In genomic region chr10:96122824-96123223, GRCh38 we compare ENCODE assay signal across 14 cellular contexts. TPM values are rescaled to one million over a fixed set of nuclear protein-coding genes. Genes with fewer than 3 reads are reported as not detected.
DNase-seq lines count a peak whose midpoint lies in the region; ATAC-seq, FAIRE-seq and TF ChIP-seq lines count a peak whose summit lies in the region.
"Had no signal": no experiment of that assay in that cellular context is flagged by ENCODE, and none has a peak within 500 bp of the region (broad histone marks: within the 10 kb centered on the region; RNA-seq: fewer than 3 reads in every experiment).

No MANE protein-coding gene starts in this region.

- H3K27ac Mint-ChIP-seq in Caco-2 (ENCODE audit: unreplicated experiment), result no peak overlapping the region
- H3K27ac Mint-ChIP-seq: CD14-positive monocyte; CD8-positive, alpha-beta T cell had no signal

- no peaks in the 10 kb centered on the region for H4K20me1 ChIP-seq in K562 (replicated peaks; ENCODE audit: control insufficient read depth, insufficient read depth, low read length)

- ATAC-seq in K562, result no peak
- no peak for ATAC-seq in pancreas
- no peak for ATAC-seq in GM19397 (IDR thresholded peaks at IDR 0.05; ENCODE audit: unreplicated experiment)
- ATAC-seq: CD8-positive, alpha-beta T cell had no signal

- no peak for DNase-seq in K562 (ENCODE audit: extremely low read depth in 1 of 4, low spot score in 3 of 4)
- no peak for DNase-seq in pancreas
- DNase-seq in Caco-2, result no peak
- DNase-seq in GM13976 (ENCODE audit: low spot score), result no peak
- DNase-seq: CD8-positive, alpha-beta T cell; COR-L47; HCEC 1CT; KBM-7 had no signal

- H3K4me2 ChIP-seq in K562 (ENCODE audit: insufficient read depth, low read length), result no peak overlapping the region

- in situ Hi-C loops in K562 (cut with MboI) (no loop called here), GM13976 (cut with MboI; ENCODE audit: low sequenced_read_pairs, unreplicated experiment) (no loop called here)

- no peaks in the 10 kb centered on the region for H3K36me3 Mint-ChIP-seq in Caco-2 (ENCODE audit: insufficient read depth, unreplicated experiment)
- H3K36me3 Mint-ChIP-seq: CD14-positive monocyte; CD8-positive, alpha-beta T cell had no signal

- H3K79me2 ChIP-seq in K562 (ENCODE audit: control insufficient read depth, insufficient read depth, low read length), result no peaks in the 10 kb centered on the region

- intact Hi-C loops in K562 (cut with micrococcal nuclease) (no loop called here), pancreas (cut with DNase I) (no loop called here), Caco-2 (cut with micrococcal nuclease; ENCODE audit: unreplicated experiment) (no loop called here)

- H3K9ac ChIP-seq in K562 (ENCODE audit: insufficient read depth in 1 of 2, low read depth in 2 of 2, low read length in 2 of 2), result no peak overlapping the region

- H3K4me1 ChIP-seq in HEK293 (ENCODE audit: control insufficient read depth, insufficient read depth, low read length) (no peaks in the 10 kb centered on the region), K562 (replicated peaks in 1 of 2; ENCODE audit: control insufficient read depth in 2 of 2, insufficient read depth in 2 of 2, low read length in 2 of 2) (peaks cover 8 to 25% of the 10 kb centered on the region in 2 experiments; a peak in 3 of 5 replicates), pancreas (peaks cover 0 to 3% (median 0%) of the 10 kb centered on the region in 3 donors), Caco-2 (peaks cover 20% of the 10 kb centered on the region)

- H3K9me3 ChIP-seq in HEK293 (ENCODE audit: control insufficient read depth, insufficient read depth, low read depth, low read length) (no peaks in the 10 kb centered on the region), K562 (replicated peaks; ENCODE audit: control insufficient read depth, insufficient read depth, low read depth, low read length) (no peaks in the 10 kb centered on the region), pancreas (no peaks in the 10 kb centered on the region), Caco-2 (no peaks in the 10 kb centered on the region)

- peak overlapping the region; percentile 91; the same call in 1 of the 2 replicates for H2AFZ ChIP-seq in K562 (ENCODE audit: low read depth, low read length)

- no peak overlapping the region for H3K27ac ChIP-seq in HEK293 (ENCODE audit: extremely low read depth, low read depth, low read length)
- peak overlapping the region; percentile 91; the same call in 2 of the 3 replicates for H3K27ac ChIP-seq in K562 (ENCODE audit: extremely low read depth, low read depth, low read length)
- no peak overlapping the region for H3K27ac ChIP-seq in pancreas

- H3K4me3 Mint-ChIP-seq in Caco-2 (ENCODE audit: unreplicated experiment), result no peak overlapping the region
- H3K4me3 Mint-ChIP-seq: CD8-positive, alpha-beta T cell had no signal

- H3K36me3 ChIP-seq in HEK293 (ENCODE audit: control insufficient read depth in 2 of 2, insufficient read depth in 1 of 2, low read length in 2 of 2) (no peaks in the 10 kb centered on the region), K562 (ENCODE audit: control insufficient read depth, insufficient read depth, low read length) (no peaks in the 10 kb centered on the region), pancreas (no peaks in the 10 kb centered on the region), Caco-2 (ENCODE audit: control insufficient read depth, insufficient read depth, low read length) (no peaks in the 10 kb centered on the region)

- FAIRE-seq in A204.1 (lab: Jason Lieb, UNC), result peak; percentile 32
- FAIRE-seq in K562 (lab: Jason Lieb, UNC), result no peak
- FAIRE-seq in pancreas (lab: Jason Lieb, UNC), result peak; percentile 20
- FAIRE-seq: GM19239, H1 had no signal

- CTCF ChIA-PET in HEK293 (lab: Yijun Ruan, JAX) (interaction anchor here (0.7 kb wide), 1 partner anchor 568 kb away, joined by 5 read pairs; no protein-coding TSS in a partner anchor), K562 (lab: Yijun Ruan, JAX; ENCODE audit: low intra/inter-chr PET ratio) (no interaction called here), Caco-2 (lab: Charles Lee) (no interaction called here)

- H3K27me3 Mint-ChIP-seq in Caco-2 (ENCODE audit: insufficient read depth, unreplicated experiment), result peaks cover 3% of the 10 kb centered on the region

- no peaks in the 10 kb centered on the region for H3K9me1 ChIP-seq in K562 (ENCODE audit: control insufficient read depth, insufficient read depth, low read length)

- POLR2A ChIA-PET in HEK293 (lab: Yijun Ruan, JAX), result no interaction called here
- POLR2A ChIA-PET in K562 (lab: Yijun Ruan, JAX), result no interaction called here
- POLR2A ChIA-PET in Caco-2 (lab: Charles Lee), result no interaction called here

- no peak for TF ChIP-seq POLR2A in K562 (conservative IDR thresholded peaks at IDR 0.05)

- no peak for TF ChIP-seq RAD21 in K562 (CRISPR knock-in tag; conservative IDR thresholded peaks at IDR 0.05 in 1 of 2, IDR thresholded peaks at IDR 0.05 in 1 of 2)

- no TSS peak for BruUV-seq in K562 (replicated peaks; lab: Mats Ljungman, UMichigan)
- BruUV-seq in Caco-2 (replicated peaks; lab: Mats Ljungman, UMichigan), result no TSS peak

- TF ChIP-seq EP300 in K562 (IDR thresholded peaks at IDR 0.05; ENCODE audit: low read length), result no peak

- peaks cover 12% of the 10 kb centered on the region for H3K4me1 Mint-ChIP-seq in Caco-2 (ENCODE audit: low read depth, unreplicated experiment)

- no peak overlapping the region for H3K4me3 ChIP-seq in HEK293 (ENCODE audit: low read depth, low read length)
- no peak overlapping the region for H3K4me3 ChIP-seq in K562
- no peak overlapping the region for H3K4me3 ChIP-seq in pancreas
- H3K4me3 ChIP-seq in Caco-2 (ENCODE audit: low read depth, low read length), result no peak overlapping the region

- TF ChIP-seq CTCF in HEK293 (tag by site-specific recombination; IDR thresholded peaks at IDR 0.05) (no peak), K562 (IDR thresholded peaks at IDR 0.05 in 2 of 3, conservative IDR thresholded peaks at IDR 0.05 in 1 of 3; ENCODE audit: insufficient read depth in 2 of 3, low read depth in 1 of 3, low read length in 3 of 3) (no peak), pancreas (IDR thresholded peaks at IDR 0.05) (no peak), Caco-2 (IDR thresholded peaks at IDR 0.05; ENCODE audit: insufficient read depth in 1 of 2, low read depth in 1 of 2, low read length in 1 of 2, severe bottlenecking in 1 of 2, unreplicated experiment in 1 of 2) (no peak), GM13976 (IDR thresholded peaks at IDR 0.05; ENCODE audit: borderline replicate concordance, control extremely low read depth, extremely low read depth, insufficient read depth, missing control alignments) (no peak)

- no peaks in the 10 kb centered on the region for H3K27me3 ChIP-seq in K562 (ENCODE audit: control insufficient read depth in 2 of 2, insufficient read depth in 2 of 2, low read length in 2 of 2)
- H3K27me3 ChIP-seq in pancreas, result peaks cover 0 to 58% (median 3%) of the 10 kb centered on the region in 4 donors
- no peaks in the 10 kb centered on the region for H3K27me3 ChIP-seq in Caco-2 (replicated peaks; ENCODE audit: control insufficient read depth, insufficient read depth, low read length)

- H3K9me3 Mint-ChIP-seq in Caco-2 (ENCODE audit: unreplicated experiment), result no peaks in the 10 kb centered on the region
- H3K9me3 Mint-ChIP-seq: CD8-positive, alpha-beta T cell had no signal

TF ChIP-seq in HEK293, 187 proteins besides CTCF, POLR2A, EP300 and RAD21 (continues in another document):
- TF ChIP-seq ZNF223 (tag by site-specific recombination; IDR thresholded peaks at IDR 0.05) (no peak), ZNF362 (tag by site-specific recombination; IDR thresholded peaks at IDR 0.05) (no peak)

TF ChIP-seq in K562, 482 proteins besides CTCF, POLR2A, EP300 and RAD21 (continues in another document):
- peak; percentile 50 for TF ChIP-seq FOSL1 (tag; conservative IDR thresholded peaks at IDR 0.05)
- no peak for TF ChIP-seq THRAP3 (IDR thresholded peaks at IDR 0.05; ENCODE audit: borderline replicate concordance)
- TF ChIP-seq ATF3 (IDR thresholded peaks at IDR 0.05), result peak; percentile 66
- no peak for TF ChIP-seq ATF3 (CRISPR knock-in tag; conservative IDR thresholded peaks at IDR 0.05)

RNA-seq across cellular contexts. Expression of gene ZNF518A, which starts 7.3 kb away (rescaled TPM):
- 28.5 and 85.2 TPM in 2 replicates for total RNA-seq in K562 (2011; cell fraction: chromatin; rRNA removed; ENCODE audit: low replicate concordance)
- 19.5 and 30.8 TPM in 2 replicates for total RNA-seq in K562 (2011; cell fraction: nucleolus; rRNA removed)
- 33.7 and 39.2 TPM in 2 replicates for total RNA-seq in K562 (2011; cell fraction: nucleoplasm; rRNA removed)
- 15.3 and 16.1 TPM in 2 replicates for total RNA-seq in K562 (2014; rRNA removed)
- 30.0 and 32.8 TPM in 2 replicates for total RNA-seq in K562 (2014; rRNA removed; fragmentation: Illumina TruSeq; extraction: Trizol)
- total RNA-seq in K562 (2015; rRNA removed; fragmentation: Illumina TruSeq; extraction: Trizol), result 25.9 and 28.9 TPM in 2 replicates
- total RNA-seq in K562 (2021), result 20.7 and 25.8 TPM in 2 replicates
- polyA plus RNA-seq in K562 (2011; rRNA removed), result 17.5 and 20.8 TPM in 2 replicates
- polyA plus RNA-seq in K562 (2011; cell fraction: cytosol; rRNA removed), result 3.2 and 5.5 TPM in 2 replicates
- 19.6 and 27.6 TPM in 2 replicates for polyA plus RNA-seq in K562 (2011; cell fraction: nucleus; rRNA removed)
- polyA plus RNA-seq in K562 (2012), result 11.7 and 14.0 TPM in 2 replicates
- polyA plus RNA-seq in K562 (2014; fragmentation: Illumina TruSeq; extraction: Trizol), result 15.7 and 17.4 TPM in 2 replicates
- polyA plus RNA-seq in K562 (2014; fragmentation: Nextera tagmentation; extraction: Ambion mirVana), result 10 to 100 TPM in 1 of 2 experiments, 1 to 10 TPM in 1; 6.3 to 11.4 TPM
- 10.9 and 11.9 TPM in 2 replicates for polyA plus RNA-seq in K562 (2014; rRNA removed)
- 36.9 and 40.5 TPM in 2 replicates for polyA minus RNA-seq in K562 (2011; rRNA and poly(A)+ RNA removed)
- polyA minus RNA-seq in K562 (2011; cell fraction: cytosol; rRNA and poly(A)+ RNA removed), result 13.7 and 15.2 TPM in 2 replicates
- 35.4 and 49.2 TPM in 2 replicates for polyA minus RNA-seq in K562 (2011; cell fraction: nucleus; rRNA and poly(A)+ RNA removed)
- total RNA-seq in pancreas, result 10 to 100 TPM in 5 of 6 donors, 1 to 10 TPM in 1; 10.0 to 18.2 (median 11.6) TPM
- 1 to 10 TPM; 4.9 to 9.3 TPM for polyA plus RNA-seq in pancreas
- total RNA-seq in Caco-2 (2022), result 47.2 TPM in 2 replicates
